1 cellular context compared by ENCODE assay signal in the genomic region with DNA sequence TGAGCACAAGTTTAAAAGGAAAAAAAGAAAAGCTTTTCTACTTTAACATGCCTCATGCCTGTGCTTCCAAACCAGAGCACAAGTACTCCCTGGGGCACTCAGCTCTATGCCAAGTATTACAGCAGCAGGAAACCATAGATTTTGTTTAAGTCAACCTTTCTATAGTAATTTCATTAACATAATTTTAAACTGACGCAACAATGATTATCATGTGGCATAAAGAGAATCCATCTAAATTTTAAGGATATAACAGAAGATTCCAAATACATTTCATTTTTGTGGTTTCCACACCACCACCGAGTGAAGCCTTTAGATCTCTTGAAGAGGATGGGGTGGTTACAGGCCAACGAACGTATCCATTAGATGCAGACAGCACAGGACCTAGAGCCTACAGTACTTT.
TF ChIP-seq lines count a peak whose summit lies in the region.

No MANE protein-coding gene starts in this region.

TF ChIP-seq in GM12878, 131 proteins besides CTCF, POLR2A, EP300 and RAD21 (continued from another document):
- no peak for TF ChIP-seq SIX5 (IDR thresholded peaks at IDR 0.05; ENCODE audit: low read depth, low read length, severe bottlenecking)
